8 cellular contexts compared by ENCODE assay signal in genomic region chr4:41258783-41259182, GRCh38. TPM values are rescaled to one million over a fixed set of nuclear protein-coding genes. Genes with fewer than 3 reads are reported as not detected.
DNase-seq lines count a peak whose midpoint lies in the region; ATAC-seq lines count a peak whose summit lies in the region.

No MANE protein-coding gene starts in this region.

- intact Hi-C loops in Right ventricle myocardium superior (cut with DNase I): no loop called here
- intact Hi-C loops in Right ventricle myocardium inferior (cut with DNase I): loop anchor here (5.0 kb wide), 1 partner anchor 624 kb away; no protein-coding TSS in a partner anchor

- no peak for DNase-seq in Right ventricle myocardium superior
- DNase-seq in Right ventricle myocardium inferior (ENCODE audit: missing footprints): no peak
- DNase-seq in NCI-H446 (lab: John Stamatoyannopoulos, UW): peak; percentile 15 to 56
- peak; percentile 74 for DNase-seq in dedifferentiated amniotic fluid mesenchymal stem cell (ENCODE audit: extremely low spot score)
- DNase-seq in mesendoderm: peak; percentile 88
- DNase-seq in stimulated activated CD4-positive, alpha-beta T cell treated with anti-CD3 and anti-CD28 coated beads, Interleukin-4, amount 100 ng/mL, for 4 hours: no peak

- H3K79me1 ChIP-seq in mesendoderm (ENCODE audit: low read length): peaks cover 5% of the 10 kb centered on the region

- no peak overlapping the region for H2BK15ac ChIP-seq in mesendoderm (replicated peaks; ENCODE audit: low read depth)

- H3K4me1 ChIP-seq in mesendoderm (ENCODE audit: control insufficient read depth, low read depth, low read length): peaks cover 2% of the 10 kb centered on the region

- peak overlapping the region; percentile 27 for H3K56ac ChIP-seq in mesendoderm (ENCODE audit: low read length)

- ATAC-seq in Right ventricle myocardium superior (ENCODE audit: poor library complexity): peak; percentile 65
- ATAC-seq in Right ventricle myocardium inferior: no peak
- ATAC-seq in HG02970 (IDR thresholded peaks at IDR 0.05; ENCODE audit: low FRiP score, unreplicated experiment): no peak
- ATAC-seq in HG03378 (IDR thresholded peaks at IDR 0.05; ENCODE audit: unreplicated experiment): no peak

- H3K36me3 ChIP-seq in mesendoderm (ENCODE audit: control insufficient read depth, insufficient read depth, low read length): peaks cover 11% of the 10 kb centered on the region

- no peak overlapping the region for H3K4ac ChIP-seq in mesendoderm (ENCODE audit: low read depth, low read length)

- no peak overlapping the region for H3K27ac ChIP-seq in mesendoderm (ENCODE audit: low read depth, low read length)

- WGBS in mesendoderm (ENCODE audit: extremely low coverage, insufficient coverage, low lambda C conversion rate): no CpG with 5 or more reads among the region's 5 CpGs

- no peak overlapping the region for H3K23ac ChIP-seq in mesendoderm (ENCODE audit: low read length)

- H4K8ac ChIP-seq in mesendoderm (ENCODE audit: low read depth, low read length): no peak overlapping the region

- H2AK5ac ChIP-seq in mesendoderm (ENCODE audit: low read length): no peak overlapping the region

- H3K27me3 ChIP-seq in mesendoderm (ENCODE audit: insufficient read depth, low read length, poor library complexity): no peaks in the 10 kb centered on the region

- peak overlapping the region; percentile 85 for H3K9ac ChIP-seq in mesendoderm (ENCODE audit: low read length)

- no peak overlapping the region for H2BK5ac ChIP-seq in mesendoderm (ENCODE audit: low read length)

- no peak overlapping the region for H4K5ac ChIP-seq in mesendoderm (ENCODE audit: low read length)

- no peak overlapping the region for H2BK120ac ChIP-seq in mesendoderm (ENCODE audit: low read depth, low read length)

- H3K4me2 ChIP-seq in mesendoderm (ENCODE audit: low read length): peak overlapping the region; percentile 71

- H3K18ac ChIP-seq in mesendoderm (ENCODE audit: low read length): no peak overlapping the region

- H3K4me3 ChIP-seq in mesendoderm (ENCODE audit: low read length): no peak overlapping the region

- H3K79me2 ChIP-seq in mesendoderm (ENCODE audit: control insufficient read depth, insufficient read depth, low read length): peaks cover 29% of the 10 kb centered on the region

RNA-seq across cellular contexts. Expression of gene UCHL1, which starts 2.1 kb away (rescaled TPM):
- total RNA-seq in Right ventricle myocardium superior (9.5 TPM), Right ventricle myocardium inferior (7.9 TPM)
- polyA plus RNA-seq in mesendoderm (2013, experiment 1 of 2): 1,131 TPM
- 1,131 TPM for polyA plus RNA-seq in mesendoderm (2013, experiment 2 of 2)

RNA-seq across cellular contexts. Expression of gene APBB2, which starts 44.4 kb away (rescaled TPM):
- total RNA-seq in Right ventricle myocardium superior (22.5 TPM), Right ventricle myocardium inferior (23.8 TPM)
- polyA plus RNA-seq in mesendoderm (2013, experiment 1 of 2): 38.9 TPM
- 39.4 TPM for polyA plus RNA-seq in mesendoderm (2013, experiment 2 of 2)

Comparison
In these comparisons a context has a peak if more than half of its experiments do, and no peak if none do; other contexts are left out.
1. DNase-seq: peak in NCI-H446 (2 of 2), dedifferentiated amniotic fluid mesenchymal stem cell (single experiment) and mesendoderm (single experiment); none in Right ventricle myocardium superior (single experiment), Right ventricle myocardium inferior (single experiment) and stimulated activated CD4-positive, alpha-beta T cell treated with anti-CD3 and anti-CD28 coated beads, Interleukin-4, amount 100 ng/mL, for 4 hours (0 of 2).